Comparison of ENCODE assay signal across 19 cellular contexts in the genomic region with DNA sequence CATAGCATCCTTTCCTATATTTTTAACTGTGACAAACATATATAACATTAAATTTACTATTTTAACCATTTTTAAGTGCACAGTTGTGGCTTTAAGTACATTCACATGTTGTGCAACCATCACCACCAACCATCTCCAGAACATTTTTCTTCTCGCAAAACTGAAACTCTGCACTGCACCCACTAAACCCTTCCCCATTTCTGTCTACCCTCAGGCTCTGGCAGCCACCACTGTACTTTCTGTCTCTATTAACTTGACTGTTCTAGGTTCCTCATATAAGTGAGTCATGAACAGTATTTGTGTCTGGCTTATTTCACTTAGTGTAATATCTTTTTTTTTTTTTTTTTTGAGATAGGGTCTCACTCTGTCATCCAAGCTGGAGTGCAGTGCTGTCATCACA. TPM values are rescaled to one million over a fixed set of nuclear protein-coding genes. Genes with fewer than 3 reads are reported as not detected.
DNase-seq lines count a peak whose midpoint lies in the region; ATAC-seq lines count a peak whose summit lies in the region.
"Had no signal": no experiment of that assay in that cellular context is flagged by ENCODE, and none has a peak within 500 bp of the region (broad histone marks: within the 10 kb centered on the region; RNA-seq: fewer than 3 reads in every experiment).

No MANE protein-coding gene starts in this region.

- peak; percentile 91 to 92 for DNase-seq in AML-193 (lab: John Stamatoyannopoulos, UW)
- DNase-seq in KG1 (lab: John Stamatoyannopoulos, UW), result peak; percentile 20
- DNase-seq in SIG-M5 (lab: John Stamatoyannopoulos, UW), result peak; percentile 98
- DNase-seq in left lobe of liver (ENCODE audit: low spot score), result no peak
- DNase-seq in activated CD4-positive, alpha-beta T cell treated with anti-CD3 and anti-CD28 coated beads for 4 hours, result no peak
- DNase-seq in cerebellar cortex (ENCODE audit: low spot score), result no peak
- no peak for DNase-seq in posterior cingulate gyrus
- DNase-seq in activated effector memory CD4-positive, alpha-beta T cell treated with Interleukin-2 at 50 U/mL for 16 hours, result no peak
- DNase-seq: activated T-cell treated with anti-CD3 and anti-CD28 coated beads, Interleukin-2, amount 50 U/mL, for 72 hours; Calu3; foreskin melanocyte; hypothalamus; NCI-H146; NCI-H2171 treated with DMSO at 0.1 percent for 48 hours; NCI-H524 treated with DMSO at 0.1 percent for 48 hours had no signal

- intact Hi-C loops in posterior cingulate gyrus (cut with DNase I), result no loop called here

- ATAC-seq in left lobe of liver, result peak; percentile 36
- ATAC-seq: activated T-cell treated with anti-CD3 and anti-CD28 coated beads, Interleukin-2, amount 50 U/mL, for 72 hours had no signal

RNA-seq across cellular contexts. Expression of a gene that starts 25.5 kb away (rescaled TPM):
- total RNA-seq in left lobe of liver, result 0.23 TPM
- total RNA-seq: A673; activated T-cell treated with anti-CD3 and anti-CD28 coated beads, Interleukin-2, amount 50 U/mL, for 72 hours; Calu3; epithelial cell of proximal tubule; renal cortical epithelial cell; T-helper 1 cell treated with Interleukin-12 subunit alpha and Interleukin-12 subunit beta and Interleukin-4 antibody, amounts not matched to agents 30 ng/mL and 1 ng/mL, for 36 hours had no signal

Comparison
In these comparisons a context has a peak if more than half of its experiments do, and no peak if none do; other contexts are left out.
1. DNase-seq: peak in AML-193 (2 of 2), KG1 (single experiment) and SIG-M5 (single experiment); none in left lobe of liver (single experiment), activated CD4-positive, alpha-beta T cell treated with anti-CD3 and anti-CD28 coated beads for 4 hours (0 of 2), cerebellar cortex (single experiment), posterior cingulate gyrus (0 of 10) and activated effector memory CD4-positive, alpha-beta T cell treated with Interleukin-2 at 50 U/mL for 16 hours (single experiment).